ENCODE assay signal across 7 cellular contexts in the genomic region with DNA sequence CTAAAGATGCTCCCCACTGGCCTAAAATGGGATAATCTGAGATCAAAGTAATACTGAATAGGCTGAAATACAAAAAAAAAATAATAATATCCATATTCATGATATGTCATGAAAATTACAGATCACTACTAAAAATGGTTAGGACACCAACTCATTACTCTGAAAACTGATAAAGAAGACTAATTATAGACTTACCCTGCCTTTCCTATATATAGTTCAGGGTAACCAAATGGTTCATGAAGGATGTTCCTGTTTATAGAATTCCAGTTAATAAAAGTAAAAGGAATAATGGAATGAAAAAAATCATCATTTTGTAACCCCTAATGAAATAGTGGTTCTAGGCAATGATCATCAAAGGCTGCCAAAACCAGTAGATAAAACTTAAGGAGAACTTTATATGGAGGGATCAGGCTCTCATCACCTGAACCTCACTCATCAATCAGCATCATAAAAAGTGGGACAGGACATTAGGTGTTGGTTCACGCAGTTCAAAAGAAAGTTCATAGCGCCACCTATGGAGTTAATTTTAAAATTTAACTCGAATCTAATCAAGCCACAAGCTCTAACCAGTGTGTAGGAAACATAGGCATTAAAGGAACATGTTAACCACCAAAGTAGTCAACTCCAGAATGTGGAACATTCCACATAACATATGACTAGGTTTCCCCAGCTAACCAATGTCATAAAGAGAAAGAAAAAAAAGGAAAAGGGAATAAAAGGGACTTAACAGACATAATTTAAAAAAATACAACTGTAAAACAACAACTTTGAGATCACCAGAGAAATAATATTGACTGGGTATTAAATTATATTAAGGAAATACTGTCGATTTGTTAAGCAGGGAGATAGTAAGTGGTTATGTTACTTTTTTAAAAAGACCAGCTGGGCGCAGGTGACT. TPM values are rescaled to one million over a fixed set of nuclear protein-coding genes. Genes with fewer than 3 reads are reported as not detected.
DNase-seq lines count a peak whose midpoint lies in the region; ATAC-seq, FAIRE-seq and TF ChIP-seq lines count a peak whose summit lies in the region.

No MANE protein-coding gene starts in this region.

- peaks cover 7% of the 10 kb centered on the region for H3K4me1 ChIP-seq in foreskin keratinocyte
- H3K4me1 ChIP-seq in gastrocnemius medialis, result peaks cover 4 to 11% of the 10 kb centered on the region in 2 donors
- H3K4me1 ChIP-seq in stomach, result peaks cover 0 to 15% (median 0%) of the 10 kb centered on the region in 4 donors

- FAIRE-seq in HTR-8/SVneo (lab: Jason Lieb, UNC), result no peak

- in situ Hi-C loops in gastrocnemius medialis (cut with MboI; ENCODE audit: low sequenced_read_pairs in 4 of 4), result loop anchor here in 3 of 4 donors (25.0 kb wide), 2 partner anchors 101 to 699 kb away; a partner anchor contains a TSS

- TF ChIP-seq CTCF in foreskin keratinocyte (conservative IDR thresholded peaks at IDR 0.05) (peak; percentile 77), gastrocnemius medialis (IDR thresholded peaks at IDR 0.05 in 4 of 5, conservative IDR thresholded peaks at IDR 0.05 in 1 of 5) (peak in 2 of 5 experiments; percentile 15 to 43), stomach (IDR thresholded peaks at IDR 0.05) (peak in 1 of 7 experiments; percentile 4)

- 35 to 41% (median 38%) methylated on average over 5 of the region's 5 CpGs for WGBS in stomach, 5 donors

- no peaks in the 10 kb centered on the region for H3K9me3 ChIP-seq in gastrocnemius medialis
- H3K9me3 ChIP-seq in stomach, result no peaks in the 10 kb centered on the region

- TF ChIP-seq POLR2A in gastrocnemius medialis (IDR thresholded peaks at IDR 0.05), result no peak
- no peak for TF ChIP-seq POLR2A in stomach (IDR thresholded peaks at IDR 0.05)

- H3K27ac ChIP-seq in foreskin keratinocyte (no peak overlapping the region), gastrocnemius medialis (peak overlapping the region; percentile 1 to 39 (median 10)), stomach (no peak overlapping the region)

- H3K4me3 ChIP-seq in gastrocnemius medialis (no peak overlapping the region), stomach (no peak overlapping the region)

- ATAC-seq in foreskin keratinocyte (peak; percentile 46), gastrocnemius medialis (peak in 1 of 2 donors; percentile 50)

- peak; percentile 37 for DNase-seq in EL
- DNase-seq in HTR-8/SVneo (ENCODE audit: insufficient read length, low spot score), result peak; percentile 39
- peak; percentile 32 for DNase-seq in SK-N-DZ (ENCODE audit: low spot score)
- peak in 1 of 2 donors; percentile 44 for DNase-seq in foreskin keratinocyte
- DNase-seq in gastrocnemius medialis, result no peak
- DNase-seq in stomach, result no peak
- DNase-seq in NCI-H128 (lab: John Stamatoyannopoulos, UW; ENCODE audit: unreplicated experiment), result no peak

- no peak for TF ChIP-seq EP300 in stomach (IDR thresholded peaks at IDR 0.05)

- H3K36me3 ChIP-seq in gastrocnemius medialis (peaks cover 3 to 69% of the 10 kb centered on the region in 2 donors), stomach (peaks cover 0 to 74% (median 48%) of the 10 kb centered on the region in 4 donors)

- intact Hi-C loops in gastrocnemius medialis (cut with DNase I; ENCODE audit: low total_unique reads), result no loop called here
- intact Hi-C loops in stomach (cut with DNase I; ENCODE audit: low total_unique reads), result no loop called here

- H3K27me3 ChIP-seq in foreskin keratinocyte (no peaks in the 10 kb centered on the region), gastrocnemius medialis (no peaks in the 10 kb centered on the region), stomach (no peaks in the 10 kb centered on the region)

RNA-seq across cellular contexts. Expression of a gene that starts 35.7 kb away (rescaled TPM):
- polyA plus RNA-seq in SK-N-DZ (2014; cell fraction: cytosol; rRNA removed), result 27.7 and 29.0 TPM in 2 replicates
- polyA plus RNA-seq in SK-N-DZ (2014; cell fraction: nucleus; rRNA removed), result 17.7 and 20.4 TPM in 2 replicates
- total RNA-seq in foreskin keratinocyte (33.3 and 38.8 TPM in 2 replicates), gastrocnemius medialis (100 to 1,000 TPM in 3 of 4 donors, 10 to 100 TPM in 1; 65.3 to 348 (median 217) TPM), stomach (10 to 100 TPM; 11.7 to 68.3 (median 26.8) TPM)
- polyA plus RNA-seq in foreskin keratinocyte (14.8 and 15.5 TPM in 2 replicates), stomach (10 to 100 TPM in 2 of 3 donors, 1 to 10 TPM in 1; 9.4 to 20.2 (median 10.1) TPM)

RNA-seq across cellular contexts. Expression of a gene that starts 49.3 kb away (rescaled TPM):
- polyA plus RNA-seq in SK-N-DZ (2014; cell fraction: cytosol; rRNA removed), result 2.2 and 3.1 TPM in 2 replicates
- polyA plus RNA-seq in SK-N-DZ (2014; cell fraction: nucleus; rRNA removed), result 4.6 and 5.6 TPM in 2 replicates
- total RNA-seq in foreskin keratinocyte, result 1.2 TPM in 2 replicates
- polyA plus RNA-seq in foreskin keratinocyte, result 1.3 TPM in 2 replicates
- total RNA-seq in gastrocnemius medialis, result 1 to 10 TPM; 1.7 to 5.3 (median 2.0) TPM
- 10 to 100 TPM in 1 of 5 donors, 1 to 10 TPM in 2, under 1 TPM in 1, not detected in 1; 0.45 to 17.7 (median 1.6) TPM for total RNA-seq in stomach
- 1 to 10 TPM; 1.2 to 5.8 (median 2.2) TPM for polyA plus RNA-seq in stomach

Comparison
In these comparisons a context has a peak if more than half of its experiments do, and no peak if none do; other contexts are left out.
1. DNase-seq: peak in EL (single experiment), HTR-8/SVneo (single experiment) and SK-N-DZ (single experiment); none in gastrocnemius medialis (0 of 2), stomach (single experiment) and NCI-H128 (single experiment).
2. H3K27ac ChIP-seq: peak in gastrocnemius medialis (4 of 4); none in foreskin keratinocyte (single experiment) and stomach (0 of 5).